Comparison of ENCODE assay signal across 20 cellular contexts in the genomic region with DNA sequence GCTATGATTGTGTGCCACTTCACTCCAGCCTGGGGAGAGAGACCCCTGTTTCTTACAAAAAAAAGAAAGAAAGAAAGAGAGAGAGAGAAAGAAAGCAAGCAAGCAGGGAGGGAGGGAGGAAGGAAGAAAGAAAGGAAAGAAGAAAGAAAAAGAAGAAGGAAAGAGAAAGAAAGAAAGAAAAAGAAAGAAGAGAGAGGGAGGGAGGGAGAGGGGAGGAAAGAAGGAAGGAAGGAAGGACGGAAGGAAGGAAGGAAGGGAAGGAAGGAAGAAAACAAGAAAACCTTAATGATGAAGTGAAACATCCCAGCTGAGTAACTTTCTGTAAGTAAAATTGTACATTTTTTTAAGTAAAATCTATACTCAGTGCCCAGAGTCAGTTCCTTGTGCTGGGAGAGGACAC.
DNase-seq lines count a peak whose midpoint lies in the region; ATAC-seq, FAIRE-seq and TF ChIP-seq lines count a peak whose summit lies in the region.
"Had no signal": no experiment of that assay in that cellular context is flagged by ENCODE, and none has a peak within 500 bp of the region (broad histone marks: within the 10 kb centered on the region; RNA-seq: fewer than 3 reads in every experiment).

No MANE protein-coding gene starts in this region.

- 98% methylated on average over 1 of the region's 1 CpG for WGBS in HepG2 (ENCODE audit: low lambda C conversion rate)
- 60% methylated on average over 1 of the region's 1 CpG for WGBS in right lobe of liver (ENCODE audit: insufficient coverage, low coverage, low lambda C conversion rate, missing lambda C conversion rate)

- H3K27ac ChIP-seq in HepG2 (ENCODE audit: extremely low read length, insufficient read depth, low read length) (no peak overlapping the region), right lobe of liver (no peak overlapping the region), VCaP (peak overlapping the region; percentile 9; the same call in 1 of the 2 replicates)
- H3K27ac ChIP-seq: BLaER1 had no signal

- CTCF ChIA-PET in HepG2 (lab: Yijun Ruan, JAX; ENCODE audit: low intra/inter-chr PET ratio, low total read pairs) = no interaction called here
- CTCF ChIA-PET in Caco-2 (lab: Charles Lee) = no interaction called here

- TF ChIP-seq POLR2A in HepG2 (IDR thresholded peaks at IDR 0.05; ENCODE audit: insufficient read depth in 1 of 2, low read depth in 2 of 2, low read length in 2 of 2) = no peak
- TF ChIP-seq POLR2A in right lobe of liver (IDR thresholded peaks at IDR 0.05) = no peak

- TF ChIP-seq CTCF in HepG2 (CRISPR knock-in tag; IDR thresholded peaks at IDR 0.05) (no peak), right lobe of liver (IDR thresholded peaks at IDR 0.05) (no peak), Caco-2 (IDR thresholded peaks at IDR 0.05; ENCODE audit: insufficient read depth in 1 of 2, low read depth in 1 of 2, low read length in 1 of 2, severe bottlenecking in 1 of 2, unreplicated experiment in 1 of 2) (no peak), VCaP (conservative IDR thresholded peaks at IDR 0.05) (no peak)

- H3K9me3 ChIP-seq in HepG2 (ENCODE audit: low read length) = no peaks in the 10 kb centered on the region
- H3K9me3 ChIP-seq in right lobe of liver = no peaks in the 10 kb centered on the region
- no peaks in the 10 kb centered on the region for H3K9me3 ChIP-seq in Caco-2
- H3K9me3 ChIP-seq: BLaER1 had no signal

- H3K4me3 Mint-ChIP-seq in Caco-2 (ENCODE audit: unreplicated experiment) = no peak overlapping the region
- no peak overlapping the region for H3K4me3 Mint-ChIP-seq in stimulated activated effector memory CD8-positive, alpha-beta T cell treated with anti-CD3 and anti-CD28 coated beads, Interleukin-12 subunit alpha, Interleukin-12 subunit beta, amount 100 ng/mL, for 72 hours
- H3K4me3 Mint-ChIP-seq: B cell; CD14-positive monocyte; CD4-positive, alpha-beta T cell; CD8-positive, alpha-beta memory T cell; GM23338; H9 had no signal

- no peak overlapping the region for H3K4me2 ChIP-seq in HepG2 (ENCODE audit: low read depth, low read length)
- H3K4me2 ChIP-seq: BLaER1, GM23338 had no signal

- H3K36me3 ChIP-seq in HepG2 (replicated peaks in 1 of 2; ENCODE audit: control insufficient read depth in 1 of 2, insufficient read depth in 2 of 2, low read length in 2 of 2) = no peaks in the 10 kb centered on the region; a peak in 1 of 5 replicates
- no peaks in the 10 kb centered on the region for H3K36me3 ChIP-seq in right lobe of liver
- H3K36me3 ChIP-seq in Caco-2 (ENCODE audit: control insufficient read depth, insufficient read depth, low read length) = no peaks in the 10 kb centered on the region
- H3K36me3 ChIP-seq: BLaER1 had no signal

- BruUV-seq in HepG2 (replicated peaks; lab: Mats Ljungman, UMichigan) (no TSS peak), Caco-2 (replicated peaks; lab: Mats Ljungman, UMichigan) (no TSS peak)

- H4K20me1 ChIP-seq in HepG2 (ENCODE audit: insufficient read depth, low read length) = no peaks in the 10 kb centered on the region
- H4K20me1 ChIP-seq: BLaER1 had no signal

- no peaks in the 10 kb centered on the region for H3K9me3 Mint-ChIP-seq in Caco-2 (ENCODE audit: unreplicated experiment)
- no peaks in the 10 kb centered on the region for H3K9me3 Mint-ChIP-seq in stimulated activated effector memory CD8-positive, alpha-beta T cell treated with anti-CD3 and anti-CD28 coated beads, Interleukin-12 subunit alpha, Interleukin-12 subunit beta, amount 100 ng/mL, for 72 hours
- H3K9me3 Mint-ChIP-seq: CD4-positive, alpha-beta T cell; CD8-positive, alpha-beta memory T cell; GM23338; H9 had no signal

- no peak for TF ChIP-seq RAD21 in HepG2 (CRISPR knock-in tag; IDR thresholded peaks at IDR 0.05)

- in situ Hi-C loops in HepG2 (cut with HindIII; ENCODE audit: extremely low pct_ligation_motif_present, low pct_unique_long_range_greater_than_20kb) = no loop called here

- intact Hi-C loops in HepG2 (cut with micrococcal nuclease; ENCODE audit: unreplicated experiment) (loop anchor here (10.0 kb wide), 1 partner anchor 270 kb away; a partner anchor contains a TSS), right lobe of liver (cut with DNase I) (no loop called here), Caco-2 (cut with micrococcal nuclease; ENCODE audit: unreplicated experiment) (loop anchor here (2.0 kb wide), 1 partner anchor 422 kb away; no protein-coding TSS in a partner anchor)

- H3K27me3 ChIP-seq in HepG2 (ENCODE audit: control insufficient read depth in 1 of 2, insufficient read depth in 2 of 2, low read length in 2 of 2) (no peaks in the 10 kb centered on the region), right lobe of liver (no peaks in the 10 kb centered on the region), Caco-2 (replicated peaks; ENCODE audit: control insufficient read depth, insufficient read depth, low read length) (no peaks in the 10 kb centered on the region)
- H3K27me3 ChIP-seq: BLaER1 had no signal

- no peak for ATAC-seq in HepG2
- ATAC-seq in right lobe of liver = no peak
- ATAC-seq in stimulated activated effector memory CD8-positive, alpha-beta T cell treated with anti-CD3 and anti-CD28 coated beads, Interleukin-12 subunit alpha, Interleukin-12 subunit beta, amount 100 ng/mL, for 72 hours = no peak
- ATAC-seq: GM12878, GM23338 had no signal

- peak overlapping the region; percentile 39 for H3K27ac Mint-ChIP-seq in Caco-2 (ENCODE audit: unreplicated experiment)
- H3K27ac Mint-ChIP-seq in stimulated activated effector memory CD8-positive, alpha-beta T cell treated with anti-CD3 and anti-CD28 coated beads, Interleukin-12 subunit alpha, Interleukin-12 subunit beta, amount 100 ng/mL, for 72 hours = peak overlapping the region; percentile 51
- H3K27ac Mint-ChIP-seq: B cell; CD14-positive monocyte; CD4-positive, alpha-beta T cell; GM23338 had no signal

- peaks cover 62% of the 10 kb centered on the region for H3K4me1 ChIP-seq in HepG2 (ENCODE audit: insufficient read depth, low read length)
- H3K4me1 ChIP-seq in right lobe of liver = peaks cover 0 to 11% (median 0%) of the 10 kb centered on the region in 4 donors
- peaks cover 63% of the 10 kb centered on the region for H3K4me1 ChIP-seq in Caco-2

- H2AFZ ChIP-seq in HepG2 (ENCODE audit: low read length) = no peak overlapping the region

- no peak overlapping the region for H3K9ac ChIP-seq in HepG2 (ENCODE audit: insufficient read depth, low read depth, low read length)
- H3K9ac ChIP-seq: BLaER1 had no signal

- FAIRE-seq in HepG2 (lab: Jason Lieb, UNC) = no peak
- FAIRE-seq: G401.6, GM12878 had no signal

- peaks cover 25% of the 10 kb centered on the region for H3K79me2 ChIP-seq in HepG2 (ENCODE audit: insufficient read depth, low read length)

- H3K4me3 ChIP-seq in HepG2 (replicated peaks in 1 of 3; ENCODE audit: insufficient read depth in 1 of 3, low read depth in 2 of 3, low read length in 3 of 3) (no peak overlapping the region), right lobe of liver (no peak overlapping the region), Caco-2 (ENCODE audit: low read depth, low read length) (no peak overlapping the region)
- H3K4me3 ChIP-seq: BLaER1, GM12878, GM23338 had no signal

- peaks cover 56% of the 10 kb centered on the region for H3K4me1 Mint-ChIP-seq in Caco-2 (ENCODE audit: low read depth, unreplicated experiment)
- H3K4me1 Mint-ChIP-seq in stimulated activated effector memory CD8-positive, alpha-beta T cell treated with anti-CD3 and anti-CD28 coated beads, Interleukin-12 subunit alpha, Interleukin-12 subunit beta, amount 100 ng/mL, for 72 hours = peaks cover 7% of the 10 kb centered on the region
- H3K4me1 Mint-ChIP-seq: CD8-positive, alpha-beta memory T cell had no signal

- H3K27me3 Mint-ChIP-seq in Caco-2 (ENCODE audit: insufficient read depth, unreplicated experiment) = no peaks in the 10 kb centered on the region
- H3K27me3 Mint-ChIP-seq: B cell; CD4-positive, alpha-beta T cell; CD8-positive, alpha-beta memory T cell had no signal

- peaks cover 6% of the 10 kb centered on the region for H3K36me3 Mint-ChIP-seq in Caco-2 (ENCODE audit: insufficient read depth, unreplicated experiment)
- no peaks in the 10 kb centered on the region for H3K36me3 Mint-ChIP-seq in stimulated activated effector memory CD8-positive, alpha-beta T cell treated with anti-CD3 and anti-CD28 coated beads, Interleukin-12 subunit alpha, Interleukin-12 subunit beta, amount 100 ng/mL, for 72 hours
- H3K36me3 Mint-ChIP-seq: CD14-positive monocyte; CD8-positive, alpha-beta memory T cell had no signal

- POLR2A ChIA-PET in HepG2 (lab: Yijun Ruan, JAX) (no interaction called here), Caco-2 (lab: Charles Lee) (no interaction called here)

- TF ChIP-seq EP300 in HepG2 (IDR thresholded peaks at IDR 0.05; ENCODE audit: low read depth in 2 of 2, low read length in 2 of 2) (no peak), HepG2 (CRISPR knock-in tag; IDR thresholded peaks at IDR 0.05; ENCODE audit: borderline replicate concordance) (no peak)

- DNase-seq in HepG2 (ENCODE audit: low spot score) (no peak), right lobe of liver (no peak), Caco-2 (no peak), D341Med (ENCODE audit: low spot score) (no peak), NCI-H2107 (lab: John Stamatoyannopoulos, UW) (no peak), SKM-1 treated with dmso at 0.1 percent for 144 hours (lab: John Stamatoyannopoulos, UW; ENCODE audit: unreplicated experiment) (no peak)
- no peak for DNase-seq in stimulated activated effector memory CD8-positive, alpha-beta T cell treated with anti-CD3 and anti-CD28 coated beads, Interleukin-12 subunit alpha, Interleukin-12 subunit beta, amount 100 ng/mL, for 72 hours (ENCODE audit: low spot score in 2 of 2)
- DNase-seq: Calu3; CD4-positive, alpha-beta T cell; CD8-positive, alpha-beta memory T cell; DMS153; DND-41; H9 had no signal

TF ChIP-seq in HepG2, 621 proteins besides CTCF, POLR2A, EP300 and RAD21 (continues in another document):
- TF ChIP-seq ZNF337 (CRISPR knock-in tag; IDR thresholded peaks at IDR 0.05; ENCODE audit: borderline replicate concordance, low read depth) = no peak
- TF ChIP-seq ZNF761 (CRISPR knock-in tag; conservative IDR thresholded peaks at IDR 0.05) = no peak
- TF ChIP-seq RXRA (CRISPR knock-in tag; IDR thresholded peaks at IDR 0.05) = no peak
- TF ChIP-seq, protein P1, sequence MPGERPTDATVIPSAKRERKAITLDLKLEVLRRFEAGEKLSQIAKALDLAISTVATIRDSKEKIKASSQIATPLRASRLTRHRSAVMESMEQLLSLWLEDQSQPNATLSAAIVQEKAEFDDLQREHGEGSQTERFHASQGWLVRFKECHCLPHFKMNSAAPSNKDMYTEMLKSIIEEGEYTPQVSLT (CRISPR knock-in tag; IDR thresholded peaks at IDR 0.05; ENCODE audit: borderline replicate concordance, low read depth) = no peak

Comparison
In these comparisons a context has a peak if more than half of its experiments do, and no peak if none do; other contexts are left out.
1. intact Hi-C loops: an anchor here in HepG2 (10.0 kb wide) and Caco-2 (2.0 kb wide); none called in right lobe of liver.